8 cellular contexts compared by ENCODE assay signal in the genomic region with DNA sequence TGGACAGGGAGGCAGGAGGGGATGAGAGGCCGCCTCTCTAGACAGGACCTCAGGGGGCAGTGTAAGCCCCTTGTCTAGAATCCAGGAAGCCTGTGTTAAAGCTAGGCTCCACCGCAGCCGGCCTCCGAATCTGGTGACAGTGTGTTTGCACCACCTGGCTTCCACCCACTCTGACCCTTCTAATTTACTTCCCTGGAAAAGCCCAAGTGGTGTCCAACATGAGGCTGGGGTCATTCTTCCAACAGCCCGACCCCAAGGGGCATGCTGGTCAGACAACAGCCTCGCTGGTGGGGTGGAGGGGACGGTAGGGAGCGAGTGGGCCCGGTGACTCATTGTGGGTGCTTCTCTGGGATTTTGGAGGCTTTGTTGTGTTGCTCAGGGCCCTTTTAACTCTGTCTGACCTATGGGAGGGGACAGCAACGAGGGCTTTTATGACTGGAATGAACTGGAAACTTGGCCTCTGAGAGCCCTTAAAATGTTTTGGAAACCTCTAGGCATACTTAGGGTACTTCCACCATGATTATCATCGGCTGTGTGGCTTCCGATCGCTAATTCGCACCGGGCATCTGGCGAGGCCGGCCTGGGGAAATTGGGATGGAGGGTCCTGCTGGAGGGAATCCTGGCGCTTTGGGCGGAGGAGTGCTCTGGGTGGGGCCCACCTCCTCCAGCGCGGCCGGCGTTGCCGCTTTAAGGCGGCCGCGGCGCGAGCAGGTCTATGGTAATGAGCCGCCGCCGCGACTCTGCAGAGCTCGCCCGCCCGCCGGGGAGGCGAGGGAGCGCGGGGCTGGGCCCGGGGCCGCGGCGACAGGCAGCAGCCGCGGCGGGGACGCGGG. TPM values are rescaled to one million over a fixed set of nuclear protein-coding genes. Genes with fewer than 3 reads are reported as not detected.
DNase-seq lines count a peak whose midpoint lies in the region; ATAC-seq and TF ChIP-seq lines count a peak whose summit lies in the region.

A gene with protein sequence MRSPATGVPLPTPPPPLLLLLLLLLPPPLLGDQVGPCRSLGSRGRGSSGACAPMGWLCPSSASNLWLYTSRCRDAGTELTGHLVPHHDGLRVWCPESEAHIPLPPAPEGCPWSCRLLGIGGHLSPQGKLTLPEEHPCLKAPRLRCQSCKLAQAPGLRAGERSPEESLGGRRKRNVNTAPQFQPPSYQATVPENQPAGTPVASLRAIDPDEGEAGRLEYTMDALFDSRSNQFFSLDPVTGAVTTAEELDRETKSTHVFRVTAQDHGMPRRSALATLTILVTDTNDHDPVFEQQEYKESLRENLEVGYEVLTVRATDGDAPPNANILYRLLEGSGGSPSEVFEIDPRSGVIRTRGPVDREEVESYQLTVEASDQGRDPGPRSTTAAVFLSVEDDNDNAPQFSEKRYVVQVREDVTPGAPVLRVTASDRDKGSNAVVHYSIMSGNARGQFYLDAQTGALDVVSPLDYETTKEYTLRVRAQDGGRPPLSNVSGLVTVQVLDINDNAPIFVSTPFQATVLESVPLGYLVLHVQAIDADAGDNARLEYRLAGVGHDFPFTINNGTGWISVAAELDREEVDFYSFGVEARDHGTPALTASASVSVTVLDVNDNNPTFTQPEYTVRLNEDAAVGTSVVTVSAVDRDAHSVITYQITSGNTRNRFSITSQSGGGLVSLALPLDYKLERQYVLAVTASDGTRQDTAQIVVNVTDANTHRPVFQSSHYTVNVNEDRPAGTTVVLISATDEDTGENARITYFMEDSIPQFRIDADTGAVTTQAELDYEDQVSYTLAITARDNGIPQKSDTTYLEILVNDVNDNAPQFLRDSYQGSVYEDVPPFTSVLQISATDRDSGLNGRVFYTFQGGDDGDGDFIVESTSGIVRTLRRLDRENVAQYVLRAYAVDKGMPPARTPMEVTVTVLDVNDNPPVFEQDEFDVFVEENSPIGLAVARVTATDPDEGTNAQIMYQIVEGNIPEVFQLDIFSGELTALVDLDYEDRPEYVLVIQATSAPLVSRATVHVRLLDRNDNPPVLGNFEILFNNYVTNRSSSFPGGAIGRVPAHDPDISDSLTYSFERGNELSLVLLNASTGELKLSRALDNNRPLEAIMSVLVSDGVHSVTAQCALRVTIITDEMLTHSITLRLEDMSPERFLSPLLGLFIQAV (N-terminal part only) (plus strand): TSS at position 743 of the 833 bp plus-strand sequence. CDS start 541 bp downstream, outside the sequence.

- H3K9me3 ChIP-seq in HUES48 (ENCODE audit: control insufficient read depth, insufficient read depth, low read length) (no peaks in the 10 kb centered on the region), RWPE2 (ENCODE audit: severe bottlenecking) (no peaks in the 10 kb centered on the region), ovary (no peaks in the 10 kb centered on the region), upper lobe of left lung (no peaks in the 10 kb centered on the region)

- H3K9ac ChIP-seq in HUES48 (ENCODE audit: low read depth, low read length) = no peak within 1 kb of the TSS; the same call in 1 of the 2 replicates

- TF ChIP-seq CTCF in RWPE2 (IDR thresholded peaks at IDR 0.05; ENCODE audit: poor library complexity, severe bottlenecking) = no peak
- TF ChIP-seq CTCF in ovary (IDR thresholded peaks at IDR 0.05) = no peak
- TF ChIP-seq CTCF in upper lobe of left lung (IDR thresholded peaks at IDR 0.05) = no peak

- TF ChIP-seq EP300 in ovary (IDR thresholded peaks at IDR 0.05) (no peak), upper lobe of left lung (IDR thresholded peaks at IDR 0.05) (no peak)

- H3K27me3 ChIP-seq in HUES48 (ENCODE audit: control insufficient read depth, insufficient read depth, low read length) (peaks cover 27% of the 10 kb centered on the region), RWPE2 (ENCODE audit: insufficient read depth, poor library complexity, severe bottlenecking) (no peaks in the 10 kb centered on the region), ovary (no peaks in the 10 kb centered on the region), upper lobe of left lung (peaks cover 0 to 7% (median 2%) of the 10 kb centered on the region in 4 donors)

- peaks cover 9% of the 10 kb centered on the region; the same call in 1 of the 2 replicates for H3K4me1 ChIP-seq in HUES48 (ENCODE audit: control insufficient read depth, insufficient read depth, low read length)
- peaks cover 11% of the 10 kb centered on the region for H3K4me1 ChIP-seq in RWPE2 (ENCODE audit: insufficient read depth, poor library complexity, severe bottlenecking)
- peaks cover 4% of the 10 kb centered on the region for H3K4me1 ChIP-seq in ovary (ENCODE audit: insufficient read depth)
- peaks cover 9 to 26% (median 14%) of the 10 kb centered on the region in 4 donors for H3K4me1 ChIP-seq in upper lobe of left lung

- peak; percentile 59 for ATAC-seq in GM21367 (IDR thresholded peaks at IDR 0.05; ENCODE audit: unreplicated experiment)
- peak; percentile 74 for ATAC-seq in RWPE2 (ENCODE audit: low read depth)
- ATAC-seq in Right ventricle myocardium inferior = peak; percentile 70
- peak; percentile 68 to 83 for ATAC-seq in upper lobe of left lung (ENCODE audit: low FRiP score in 2 of 2)

- H3K4me3 ChIP-seq in HUES48 (ENCODE audit: low read depth, low read length) (peak within 1 kb of the TSS; percentile 59; the same call in 1 of the 2 replicates), RWPE2 (ENCODE audit: severe bottlenecking) (peak within 1 kb of the TSS; percentile 62), ovary (peak within 1 kb of the TSS; percentile 59), upper lobe of left lung (peak within 1 kb of the TSS; percentile 11 to 79 (median 71))

- H3K27ac ChIP-seq in HUES48 (ENCODE audit: low read depth, low read length) = no peak within 1 kb of the TSS
- peak within 1 kb of the TSS; percentile 28 for H3K27ac ChIP-seq in RWPE2 (ENCODE audit: poor library complexity, severe bottlenecking)
- no peak within 1 kb of the TSS for H3K27ac ChIP-seq in ovary
- peak within 1 kb of the TSS in 1 of 4 donors; percentile 49 for H3K27ac ChIP-seq in upper lobe of left lung

- H3K36me3 ChIP-seq in HUES48 (ENCODE audit: control insufficient read depth, insufficient read depth, low read length) (peaks cover 15% of the 10 kb centered on the region; the same call in 1 of the 2 replicates), RWPE2 (ENCODE audit: low read depth) (0 out of 2 replicates have a peak, but pooled peaks cover 3% of the 10 kb centered on the region), ovary (no peaks in the 10 kb centered on the region), upper lobe of left lung (no peaks in the 10 kb centered on the region)

- TF ChIP-seq POLR2A in ovary (IDR thresholded peaks at IDR 0.05) = no peak
- peak in 1 of 4 donors; percentile 23 for TF ChIP-seq POLR2A in upper lobe of left lung (IDR thresholded peaks at IDR 0.05)

- 10 to 16% (median 15%) methylated on average over 31 to 49 of the region's 49 CpGs for WGBS in ovary, 3 donors
- WGBS in upper lobe of left lung, 2 donors = 15 to 47% methylated on average over 3 to 45 of the region's 49 CpGs

- DNase-seq in D341Med (ENCODE audit: low spot score) = peak; percentile 96
- no peak for DNase-seq in RWPE2 (ENCODE audit: low spot score)
- peak; percentile 65 for DNase-seq in activated naive CD4-positive, alpha-beta T cell treated with anti-CD3 and anti-CD28 coated beads, Interleukin-2, amount 50 U/mL, for 16 hours
- DNase-seq in Right ventricle myocardium inferior (ENCODE audit: missing footprints) = peak; percentile 80
- DNase-seq in ovary = peak in 3 of 5 donors; percentile 31 to 54 (median 49)
- DNase-seq in upper lobe of left lung = peak; percentile 78 to 92

- intact Hi-C loops in Right ventricle myocardium inferior (cut with DNase I) = no loop called here
- intact Hi-C loops in ovary (cut with DNase I) = no loop called here

RNA-seq across cellular contexts. Expression of the gene that starts here (rescaled TPM):
- total RNA-seq in Right ventricle myocardium inferior (6.5 TPM), ovary (10 to 100 TPM in 2 of 7 donors, 1 to 10 TPM in 5; 2.2 to 17.1 (median 6.6) TPM), upper lobe of left lung (10 to 100 TPM in 2 of 6 donors, 1 to 10 TPM in 4; 5.9 to 27.2 (median 8.8) TPM)
- 1 to 10 TPM in 1 of 2 donors, under 1 TPM in 1; 0.90 to 1.3 TPM for polyA plus RNA-seq in ovary
